ENCODE assay signal across 8 cellular contexts in the genomic region with DNA sequence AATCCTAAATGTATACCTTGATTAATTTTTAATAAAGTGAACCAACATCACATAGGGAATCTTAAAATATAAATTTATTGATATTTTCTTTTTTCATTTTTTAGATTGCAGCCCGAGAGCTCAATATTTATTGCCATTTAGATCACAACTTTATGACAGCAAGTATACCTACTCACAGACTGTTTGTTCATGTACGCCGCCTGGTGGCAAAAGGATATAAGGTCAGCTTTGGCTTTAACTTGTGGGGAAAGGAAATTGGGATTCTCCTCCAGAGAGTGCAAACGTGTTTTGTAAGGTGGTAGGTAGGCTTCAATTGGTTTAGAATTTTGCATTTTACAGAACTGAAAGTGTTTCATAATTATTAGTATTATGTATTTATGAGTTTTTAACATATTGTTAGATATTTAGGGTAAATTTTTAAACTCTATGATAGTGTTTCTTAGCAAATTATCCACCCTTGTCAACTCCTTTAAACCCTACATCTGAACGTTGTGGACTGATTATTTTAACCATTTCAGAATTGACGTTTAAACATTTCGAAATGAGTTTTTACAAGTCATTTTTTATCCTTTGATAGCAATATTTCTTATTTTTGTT. TPM values are rescaled to one million over a fixed set of nuclear protein-coding genes. Genes with fewer than 3 reads are reported as not detected.
DNase-seq lines count a peak whose midpoint lies in the region; ATAC-seq lines count a peak whose summit lies in the region.

No MANE protein-coding gene starts in this region.

- H3K27ac ChIP-seq in CD8-positive, alpha-beta memory T cell (ENCODE audit: low read depth, low read length) = no peak overlapping the region

- H3K4me3 Mint-ChIP-seq in CD8-positive, alpha-beta memory T cell = no peak overlapping the region

- no peaks in the 10 kb centered on the region for H3K27me3 ChIP-seq in CD8-positive, alpha-beta memory T cell (ENCODE audit: insufficient read depth, low read length, poor library complexity, severe bottlenecking)
- H3K27me3 ChIP-seq in HAP-1 (ENCODE audit: low read depth) = no peaks in the 10 kb centered on the region

- peaks cover 4 to 13% (median 8%) of the 10 kb centered on the region in 3 donors for H3K4me1 Mint-ChIP-seq in CD8-positive, alpha-beta memory T cell

- H3K27ac Mint-ChIP-seq in CD8-positive, alpha-beta memory T cell = no peak overlapping the region

- peaks cover 3 to 76% (median 11%) of the 10 kb centered on the region in 3 donors for H3K36me3 Mint-ChIP-seq in CD8-positive, alpha-beta memory T cell

- no peak for ATAC-seq in GM21423 (IDR thresholded peaks at IDR 0.05; ENCODE audit: unreplicated experiment)

- H3K9me3 ChIP-seq in CD8-positive, alpha-beta memory T cell (ENCODE audit: low read length) = no peaks in the 10 kb centered on the region
- no peaks in the 10 kb centered on the region for H3K9me3 ChIP-seq in HAP-1

- no peaks in the 10 kb centered on the region for H3K4me1 ChIP-seq in CD8-positive, alpha-beta memory T cell (ENCODE audit: insufficient read depth, low read length)
- no peaks in the 10 kb centered on the region for H3K4me1 ChIP-seq in HAP-1

- CTCF ChIA-PET in CD8-positive, alpha-beta memory T cell (lab: Charles Lee) = interaction anchor here (0.6 to 1.1 kb wide), 2 partner anchors 16 to 193 kb away, joined by 3 to 4 read pairs; no protein-coding TSS in a partner anchor

- POLR2A ChIA-PET in CD8-positive, alpha-beta memory T cell (lab: Charles Lee) = no interaction called here

- in situ Hi-C loops in HAP-1 (cut with MboI; ENCODE audit: low sequenced_read_pairs) = loop anchor here (10.0 to 25.0 kb wide), 3 partner anchors 187 to 585 kb away; partner anchors contain the start of gene FAM151B

- H3K27me3 Mint-ChIP-seq in CD8-positive, alpha-beta memory T cell = no peaks in the 10 kb centered on the region

- no peaks in the 10 kb centered on the region for H3K9me3 Mint-ChIP-seq in CD8-positive, alpha-beta memory T cell

- H3K4me3 ChIP-seq in CD8-positive, alpha-beta memory T cell (ENCODE audit: low read length) = no peak overlapping the region
- no peak overlapping the region for H3K4me3 ChIP-seq in HAP-1

- H3K36me3 ChIP-seq in CD8-positive, alpha-beta memory T cell (ENCODE audit: insufficient read depth, low read length) = peaks cover 15% of the 10 kb centered on the region
- peaks cover 25% of the 10 kb centered on the region for H3K36me3 ChIP-seq in HAP-1 (replicated peaks)

- peak; percentile 30 to 69 (median 40) for DNase-seq in CD8-positive, alpha-beta memory T cell
- peak; percentile 59 to 85 for DNase-seq in HAP-1 (ENCODE audit: low spot score in 2 of 2)
- DNase-seq in NCI-H2171 treated with DMSO at 0.1 percent for 48 hours (lab: John Stamatoyannopoulos, UW) = peak; percentile 50
- DNase-seq in activated CD4-positive, CD25-positive, alpha-beta regulatory T cell (lab: John Stamatoyannopoulos, UW) = peak; percentile 16 to 42 (median 31)
- peak; percentile 37 for DNase-seq in central memory CD4-positive, alpha-beta T cell
- peak; percentile 76 for DNase-seq in kidney tubule cell (ENCODE audit: low spot score)
- peak; percentile 75 for DNase-seq in stimulated activated CD4-positive, alpha-beta T cell treated with anti-CD3 and anti-CD28 coated beads, Interleukin-4, amount 100 ng/mL, for 24 hours

RNA-seq across cellular contexts. Expression of gene DHFR, which starts 17.5 kb away (rescaled TPM):
- 10 to 100 TPM; 82.7 to 85.8 TPM for total RNA-seq in CD8-positive, alpha-beta memory T cell
- polyA plus RNA-seq in CD8-positive, alpha-beta memory T cell = 2.6 TPM

RNA-seq across cellular contexts. Expression of gene MSH3, which starts 17.8 kb away (rescaled TPM):
- total RNA-seq in CD8-positive, alpha-beta memory T cell = 10 to 100 TPM; 19.2 to 19.8 TPM
- 13.1 TPM for polyA plus RNA-seq in CD8-positive, alpha-beta memory T cell
